Comparison of ENCODE assay signal across 1 cellular context in the genomic region with DNA sequence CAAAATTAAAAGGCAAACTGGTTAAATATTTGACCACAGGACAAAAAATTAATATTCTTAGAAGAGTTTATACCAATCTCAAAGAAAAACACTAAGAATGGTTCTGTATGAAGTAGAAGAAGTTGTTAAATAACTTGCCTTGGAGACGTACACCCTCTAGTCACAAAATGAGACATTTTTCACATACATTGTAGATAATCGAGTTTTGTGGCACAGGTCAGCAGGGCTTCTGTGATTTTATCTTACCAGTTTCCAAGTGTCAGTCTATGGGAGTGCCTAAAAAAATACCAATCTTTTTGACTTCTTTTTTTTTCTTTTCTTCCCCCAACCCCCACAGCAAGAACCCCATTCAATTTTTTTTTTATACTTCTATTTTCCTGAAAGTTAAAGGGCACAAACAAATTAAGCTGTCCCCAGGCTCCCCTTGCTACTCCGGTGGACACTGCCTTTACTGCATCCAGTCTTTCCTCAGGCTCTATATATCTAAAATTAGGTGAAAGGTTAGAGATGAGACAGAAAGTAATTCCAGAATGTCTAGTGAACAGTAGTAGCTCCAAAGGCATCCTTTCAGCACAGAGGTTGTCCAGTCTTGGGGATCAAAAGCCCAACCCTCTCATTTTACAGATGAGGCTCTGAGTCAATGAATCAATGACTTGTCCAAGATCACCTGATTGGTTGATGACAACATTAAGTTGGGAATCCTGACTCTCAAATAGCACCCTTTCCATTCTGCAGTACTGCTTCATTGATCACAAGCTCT.
TF ChIP-seq lines count a peak whose summit lies in the region.

No MANE protein-coding gene starts in this region.

TF ChIP-seq in SK-N-SH treated with all-trans-retinoic acid at 6 μM for 48 hours, 23 proteins besides CTCF, POLR2A, EP300 and RAD21 (continued from another document):
- TF ChIP-seq, protein P1, sequence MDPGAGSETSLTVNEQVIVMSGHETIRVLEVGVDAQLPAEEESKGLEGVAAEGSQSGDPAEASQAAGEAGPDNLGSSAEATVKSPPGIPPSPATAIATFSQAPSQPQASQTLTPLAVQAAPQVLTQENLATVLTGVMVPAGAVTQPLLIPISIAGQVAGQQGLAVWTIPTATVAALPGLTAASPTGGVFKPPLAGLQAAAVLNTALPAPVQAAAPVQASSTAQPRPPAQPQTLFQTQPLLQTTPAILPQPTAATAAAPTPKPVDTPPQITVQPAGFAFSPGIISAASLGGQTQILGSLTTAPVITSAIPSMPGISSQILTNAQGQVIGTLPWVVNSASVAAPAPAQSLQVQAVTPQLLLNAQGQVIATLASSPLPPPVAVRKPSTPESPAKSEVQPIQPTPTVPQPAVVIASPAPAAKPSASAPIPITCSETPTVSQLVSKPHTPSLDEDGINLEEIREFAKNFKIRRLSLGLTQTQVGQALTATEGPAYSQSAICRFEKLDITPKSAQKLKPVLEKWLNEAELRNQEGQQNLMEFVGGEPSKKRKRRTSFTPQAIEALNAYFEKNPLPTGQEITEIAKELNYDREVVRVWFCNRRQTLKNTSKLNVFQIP (CRISPR knock-in tag; IDR thresholded peaks at IDR 0.05; ENCODE audit: borderline replicate concordance, low read depth), result no peak
- no peak for TF ChIP-seq PPARA (CRISPR knock-in tag; IDR thresholded peaks at IDR 0.05; ENCODE audit: borderline replicate concordance)
- TF ChIP-seq CSDC2 (CRISPR knock-in tag; IDR thresholded peaks at IDR 0.05), result no peak
- no peak for TF ChIP-seq ISL1 (CRISPR knock-in tag; IDR thresholded peaks at IDR 0.05)
- TF ChIP-seq ZFP30 (CRISPR knock-in tag; IDR thresholded peaks at IDR 0.05), result no peak
- TF ChIP-seq ZNF70 (CRISPR knock-in tag; IDR thresholded peaks at IDR 0.05), result no peak
- TF ChIP-seq, protein P2, sequence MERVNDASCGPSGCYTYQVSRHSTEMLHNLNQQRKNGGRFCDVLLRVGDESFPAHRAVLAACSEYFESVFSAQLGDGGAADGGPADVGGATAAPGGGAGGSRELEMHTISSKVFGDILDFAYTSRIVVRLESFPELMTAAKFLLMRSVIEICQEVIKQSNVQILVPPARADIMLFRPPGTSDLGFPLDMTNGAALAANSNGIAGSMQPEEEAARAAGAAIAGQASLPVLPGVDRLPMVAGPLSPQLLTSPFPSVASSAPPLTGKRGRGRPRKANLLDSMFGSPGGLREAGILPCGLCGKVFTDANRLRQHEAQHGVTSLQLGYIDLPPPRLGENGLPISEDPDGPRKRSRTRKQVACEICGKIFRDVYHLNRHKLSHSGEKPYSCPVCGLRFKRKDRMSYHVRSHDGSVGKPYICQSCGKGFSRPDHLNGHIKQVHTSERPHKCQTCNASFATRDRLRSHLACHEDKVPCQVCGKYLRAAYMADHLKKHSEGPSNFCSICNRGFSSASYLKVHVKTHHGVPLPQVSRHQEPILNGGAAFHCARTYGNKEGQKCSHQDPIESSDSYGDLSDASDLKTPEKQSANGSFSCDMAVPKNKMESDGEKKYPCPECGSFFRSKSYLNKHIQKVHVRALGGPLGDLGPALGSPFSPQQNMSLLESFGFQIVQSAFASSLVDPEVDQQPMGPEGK (CRISPR knock-in tag; IDR thresholded peaks at IDR 0.05; ENCODE audit: borderline replicate concordance), result no peak
- no peak for TF ChIP-seq TCF4 (CRISPR knock-in tag; IDR thresholded peaks at IDR 0.05; ENCODE audit: borderline replicate concordance)
- TF ChIP-seq, protein P3, sequence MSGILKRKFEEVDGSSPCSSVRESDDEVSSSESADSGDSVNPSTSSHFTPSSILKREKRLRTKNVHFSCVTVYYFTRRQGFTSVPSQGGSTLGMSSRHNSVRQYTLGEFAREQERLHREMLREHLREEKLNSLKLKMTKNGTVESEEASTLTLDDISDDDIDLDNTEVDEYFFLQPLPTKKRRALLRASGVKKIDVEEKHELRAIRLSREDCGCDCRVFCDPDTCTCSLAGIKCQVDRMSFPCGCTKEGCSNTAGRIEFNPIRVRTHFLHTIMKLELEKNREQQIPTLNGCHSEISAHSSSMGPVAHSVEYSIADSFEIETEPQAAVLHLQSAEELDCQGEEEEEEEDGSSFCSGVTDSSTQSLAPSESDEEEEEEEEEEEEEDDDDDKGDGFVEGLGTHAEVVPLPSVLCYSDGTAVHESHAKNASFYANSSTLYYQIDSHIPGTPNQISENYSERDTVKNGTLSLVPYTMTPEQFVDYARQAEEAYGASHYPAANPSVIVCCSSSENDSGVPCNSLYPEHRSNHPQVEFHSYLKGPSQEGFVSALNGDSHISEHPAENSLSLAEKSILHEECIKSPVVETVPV (CRISPR knock-in tag; IDR thresholded peaks at IDR 0.05), result no peak
- TF ChIP-seq ARNTL (CRISPR knock-in tag; IDR thresholded peaks at IDR 0.05; ENCODE audit: borderline replicate concordance, low read depth), result no peak
